In genomic region chr22:37806409-37807338, GRCh38 we compare ENCODE assay signal across 6 cellular contexts. TPM values are rescaled to one million over a fixed set of nuclear protein-coding genes. Genes with fewer than 3 reads are reported as not detected.
DNase-seq lines count a peak whose midpoint lies in the region; ATAC-seq, FAIRE-seq and TF ChIP-seq lines count a peak whose summit lies in the region.

No MANE protein-coding gene starts in this region.

- H3K36me3 ChIP-seq in KMS-11 (ENCODE audit: insufficient read depth) (no peaks in the 10 kb centered on the region), duodenal mucosa (ENCODE audit: control insufficient read depth in 1 of 2, insufficient read depth in 2 of 2, low read length in 2 of 2) (no peaks in the 10 kb centered on the region)

- POLR2A ChIA-PET in A549 (lab: Yijun Ruan, JAX), result interaction anchor here (2.1 kb wide), 1 partner anchor 149 kb away, joined by 7 read pairs; the partner anchor contains the start of gene PDXP

- peak in 1 of 2 experiments; percentile 32 for DNase-seq in A549 (ENCODE audit: low read depth in 1 of 2, low spot score in 1 of 2)
- DNase-seq in renal cortical epithelial cell (ENCODE audit: low read depth), result peak; percentile 69
- no peak for DNase-seq in D341Med (ENCODE audit: low spot score)
- DNase-seq in NCI-H187 (lab: John Stamatoyannopoulos, UW), result no peak

- H3K27me3 ChIP-seq in KMS-11 (ENCODE audit: insufficient read depth, low read depth) (peaks cover 43% of the 10 kb centered on the region), duodenal mucosa (ENCODE audit: control insufficient read depth in 1 of 2, insufficient read depth in 2 of 2, low read length in 2 of 2) (no peaks in the 10 kb centered on the region)

- peak in 1 of 2 experiments; percentile 11; a peak in 2 of 6 replicates for ATAC-seq in A549

- H4K20me1 ChIP-seq in KMS-11 (ENCODE audit: insufficient read depth), result no peaks in the 10 kb centered on the region

- no peak for TF ChIP-seq EP300 in A549 (IDR thresholded peaks at IDR 0.05)

- CTCF ChIA-PET in A549 (lab: Yijun Ruan, JAX), result interaction anchor here (0.9 to 4.1 kb wide), 4 partner anchors 12 to 158 kb away, joined by 3 to 47 read pairs (median 8); partner anchors contain the start of gene GALR3

- 6% methylated on average over 19 of the region's 19 CpGs for WGBS in A549 (ENCODE audit: missing lambda C conversion rate)

- H3K4me1 ChIP-seq in A549 (peaks cover 20% of the 10 kb centered on the region), KMS-11 (ENCODE audit: low read depth, poor library complexity, severe bottlenecking) (peaks cover 29% of the 10 kb centered on the region), duodenal mucosa (ENCODE audit: control insufficient read depth in 1 of 2, insufficient read depth in 2 of 2, low read length in 2 of 2) (peaks cover 26 to 50% of the 10 kb centered on the region in 2 donors)

- H3K9ac ChIP-seq in KMS-11 (no peak overlapping the region), duodenal mucosa (ENCODE audit: low read depth in 1 of 2, low read length in 2 of 2) (peak overlapping the region; percentile 82 to 91)

- H3K4me2 ChIP-seq in A549 (peak overlapping the region; percentile 99), KMS-11 (peak overlapping the region; percentile 64)

- H3K27ac ChIP-seq in A549 (peak overlapping the region; percentile 1 to 99; a peak in 3 of 6 replicates), KMS-11 (no peak overlapping the region), duodenal mucosa (ENCODE audit: low read depth, low read length) (peak overlapping the region; percentile 56)

- H3K79me2 ChIP-seq in KMS-11 (ENCODE audit: insufficient read depth, low read depth), result no peaks in the 10 kb centered on the region

- H3K4me3 ChIP-seq in A549 (peak overlapping the region; percentile 69), KMS-11 (IDR thresholded peaks at IDR 0.05; ENCODE audit: insufficient read depth, low read depth, low read length) (no peak overlapping the region), duodenal mucosa (ENCODE audit: low read depth in 1 of 2, low read length in 2 of 2) (peak overlapping the region; percentile 89)

- TF ChIP-seq POLR2A in A549 (IDR thresholded peaks at IDR 0.05; ENCODE audit: low read length), result no peak

- H3K9me3 ChIP-seq in A549 (no peaks in the 10 kb centered on the region), duodenal mucosa (ENCODE audit: control insufficient read depth in 1 of 2, low read length in 2 of 2) (no peaks in the 10 kb centered on the region)

- TF ChIP-seq RAD21 in A549 (conservative IDR thresholded peaks at IDR 0.05 in 1 of 2, IDR thresholded peaks at IDR 0.05 in 1 of 2), result no peak

- H2AFZ ChIP-seq in KMS-11 (ENCODE audit: low read depth), result peak overlapping the region; percentile 62; the same call in 1 of the 2 replicates

- no peak for TF ChIP-seq CTCF in A549 (IDR thresholded peaks at IDR 0.05)
- no peak for TF ChIP-seq CTCF in KMS-11 (conservative IDR thresholded peaks at IDR 0.05; ENCODE audit: low read depth, low read length)

- no peak for FAIRE-seq in A549 (lab: Jason Lieb, UNC)

TF ChIP-seq in A549, 52 proteins besides CTCF, POLR2A, EP300 and RAD21:
- no peak for TF ChIP-seq RFX5 (IDR thresholded peaks at IDR 0.05)
- no peak for TF ChIP-seq EHF (CRISPR knock-in tag; IDR thresholded peaks at IDR 0.05)
- TF ChIP-seq PHF8 (IDR thresholded peaks at IDR 0.05; ENCODE audit: borderline replicate concordance, low read depth), result no peak
- TF ChIP-seq ZNF302 (CRISPR knock-in tag; IDR thresholded peaks at IDR 0.05), result no peak
- TF ChIP-seq NFE2L2 (conservative IDR thresholded peaks at IDR 0.05; ENCODE audit: low read length), result no peak
- no peak for TF ChIP-seq MAFK (IDR thresholded peaks at IDR 0.05; ENCODE audit: partially characterized antibody)

RNA-seq across cellular contexts. Expression of gene GCAT, which starts 1.1 kb away (rescaled TPM):
- polyA plus RNA-seq in A549 (2011; rRNA removed), result 1.2 and 1.3 TPM in 2 replicates
- 3.2 and 4.8 TPM in 2 replicates for polyA plus RNA-seq in A549 (2012; cell fraction: cytosol; rRNA removed)
- polyA plus RNA-seq in A549 (2012; cell fraction: nucleus; rRNA removed), result 5.1 and 6.7 TPM in 2 replicates
- polyA plus RNA-seq in A549 (2017; fragmentation: RNase III; extraction: RNeasy Plus Mini Kit Qiagen cat#74134 plus additional on column Dnase treatment), result 2.1 to 3.1 TPM (median 2.6 TPM) in 3 replicates
- 2.2 and 3.6 TPM in 2 replicates for polyA minus RNA-seq in A549 (2011; rRNA and poly(A)+ RNA removed)
- total RNA-seq in renal cortical epithelial cell, result 9.9 and 24.7 TPM in 2 replicates

RNA-seq across cellular contexts. Expression of gene GALR3, which starts 16.5 kb away (rescaled TPM):
- polyA plus RNA-seq in A549 (2011; rRNA removed), result not detected in 2 replicates
- polyA plus RNA-seq in A549 (2012; cell fraction: cytosol; rRNA removed), result not detected in 2 replicates
- polyA plus RNA-seq in A549 (2012; cell fraction: nucleus; rRNA removed), result 0.06 TPM in 1 of 2 replicates, not detected in the other
- not detected in 3 replicates for polyA plus RNA-seq in A549 (2017; fragmentation: RNase III; extraction: RNeasy Plus Mini Kit Qiagen cat#74134 plus additional on column Dnase treatment)
- polyA minus RNA-seq in A549 (2011; rRNA and poly(A)+ RNA removed), result not detected in 2 replicates
- 0.35 TPM in 1 of 2 replicates, not detected in the other for total RNA-seq in renal cortical epithelial cell

RNA-seq across cellular contexts. Expression of gene ANKRD54, which starts 37.5 kb away (rescaled TPM):
- polyA plus RNA-seq in A549 (2011; rRNA removed), result 13.2 and 15.2 TPM in 2 replicates
- polyA plus RNA-seq in A549 (2012; cell fraction: cytosol; rRNA removed), result 27.2 and 35.3 TPM in 2 replicates
- 50.3 and 76.5 TPM in 2 replicates for polyA plus RNA-seq in A549 (2012; cell fraction: nucleus; rRNA removed)
- polyA plus RNA-seq in A549 (2017; fragmentation: RNase III; extraction: RNeasy Plus Mini Kit Qiagen cat#74134 plus additional on column Dnase treatment), result 19.3 to 21.8 TPM (median 21.1 TPM) in 3 replicates
- 14.0 and 17.0 TPM in 2 replicates for polyA minus RNA-seq in A549 (2011; rRNA and poly(A)+ RNA removed)
- 32.8 and 45.7 TPM in 2 replicates for total RNA-seq in renal cortical epithelial cell

RNA-seq across cellular contexts. Expression of gene EIF3L, which starts 42.5 kb away (rescaled TPM):
- 423 and 493 TPM in 2 replicates for polyA plus RNA-seq in A549 (2011; rRNA removed)
- polyA plus RNA-seq in A549 (2012; cell fraction: cytosol; rRNA removed), result 206 and 272 TPM in 2 replicates
- polyA plus RNA-seq in A549 (2012; cell fraction: nucleus; rRNA removed), result 133 and 171 TPM in 2 replicates
- polyA plus RNA-seq in A549 (2017; fragmentation: RNase III; extraction: RNeasy Plus Mini Kit Qiagen cat#74134 plus additional on column Dnase treatment), result 212 to 222 TPM (median 218 TPM) in 3 replicates
- polyA minus RNA-seq in A549 (2011; rRNA and poly(A)+ RNA removed), result 412 and 554 TPM in 2 replicates
- total RNA-seq in renal cortical epithelial cell, result 278 and 409 TPM in 2 replicates
